ENCODE assay signal across 8 cellular contexts in the genomic region with DNA sequence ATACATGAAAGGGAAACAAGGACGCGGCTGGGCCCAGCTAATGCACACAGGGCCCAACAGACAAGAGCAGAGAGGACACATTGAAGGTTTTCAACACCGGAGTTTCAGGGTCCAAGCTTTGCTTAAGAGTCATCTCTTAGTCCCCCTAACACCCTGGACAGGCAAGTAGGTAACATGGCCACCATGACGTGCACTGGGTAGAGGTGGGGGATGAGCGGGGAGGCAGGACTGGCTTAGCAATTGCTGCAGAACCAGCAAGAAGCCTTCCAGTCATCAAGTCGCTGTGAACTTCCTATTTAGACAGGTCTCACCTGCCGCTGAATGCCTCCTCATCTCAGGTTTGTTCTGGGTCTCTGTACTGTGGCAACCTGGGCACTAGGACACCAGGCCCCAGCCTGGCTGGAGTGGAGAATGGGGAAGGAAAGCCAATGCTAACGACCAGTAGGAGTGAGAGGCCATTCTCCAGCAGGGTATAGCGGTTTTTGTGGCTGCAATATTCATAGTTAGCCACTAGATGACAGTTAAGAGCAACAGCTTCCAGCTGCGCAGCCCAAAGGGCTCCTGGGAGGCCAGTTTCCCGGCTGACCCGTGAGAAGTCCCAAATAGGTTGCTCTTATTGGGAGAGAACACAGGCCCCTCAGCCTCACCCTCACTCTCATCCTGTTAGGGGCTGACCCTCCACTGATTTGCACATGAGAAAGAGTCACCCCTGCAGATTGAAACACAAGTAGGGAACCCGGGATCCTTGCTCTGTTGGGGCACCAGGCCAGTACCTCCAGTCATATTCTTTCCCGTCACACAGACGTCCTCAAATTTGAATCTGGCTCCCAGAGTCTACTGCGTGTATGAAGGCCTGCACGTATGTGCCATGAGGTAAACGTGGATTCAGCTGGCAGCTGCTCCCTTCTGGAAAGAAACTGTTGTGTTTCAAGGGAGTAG. TPM values are rescaled to one million over a fixed set of nuclear protein-coding genes. Genes with fewer than 3 reads are reported as not detected.
DNase-seq lines count a peak whose midpoint lies in the region; ATAC-seq, FAIRE-seq and TF ChIP-seq lines count a peak whose summit lies in the region.

No MANE protein-coding gene starts in this region.

- H3K36me3 ChIP-seq in pancreas: no peaks in the 10 kb centered on the region

- 34 to 37% methylated on average over 18 of the region's 18 CpGs for WGBS in pancreas, 2 donors

- H3K4me1 ChIP-seq in pancreas: peaks cover 20 to 52% (median 21%) of the 10 kb centered on the region in 3 donors

- no peak for FAIRE-seq in pancreas (lab: Jason Lieb, UNC)

- DNase-seq in DMS114 treated with DMSO at 0.1 percent for 48 hours (lab: John Stamatoyannopoulos, UW; ENCODE audit: unreplicated experiment): peak; percentile 53
- DNase-seq in GM19240 (ENCODE audit: insufficient read length, low spot score): peak; percentile 15
- peak; percentile 54 for DNase-seq in NOMO-1 treated with dmso at 0.1 percent for 144 hours (lab: John Stamatoyannopoulos, UW; ENCODE audit: unreplicated experiment)
- peak; percentile 68 for DNase-seq in activated effector memory CD4-positive, alpha-beta T cell treated with anti-CD3 and anti-CD28 coated beads, Interleukin-2, amount 50 U/mL, for 16 hours
- peak; percentile 78 for DNase-seq in Right ventricle myocardium inferior (ENCODE audit: missing footprints)
- DNase-seq in pancreas: peak; percentile 53 to 71 (median 64)

- H3K27ac ChIP-seq in pancreas: peak overlapping the region; percentile 12 to 76 (median 64)

- H3K27me3 ChIP-seq in pancreas: no peaks in the 10 kb centered on the region

- H3K9me3 ChIP-seq in pancreas: no peaks in the 10 kb centered on the region

- intact Hi-C loops in Right ventricle myocardium inferior (cut with DNase I): loop anchor here (5.0 kb wide), 1 partner anchor 272 kb away; no protein-coding TSS in a partner anchor
- intact Hi-C loops in pancreas (cut with DNase I): loop anchor here in 1 of 3 donors (5.0 kb wide), 1 partner anchor 267 kb away; no protein-coding TSS in a partner anchor

- no peak overlapping the region for H3K4me3 ChIP-seq in pancreas

- ATAC-seq in HG03378 (IDR thresholded peaks at IDR 0.05; ENCODE audit: unreplicated experiment) (peak; percentile 81), Right ventricle myocardium inferior (peak; percentile 83), pancreas (peak; percentile 82 to 87 (median 85)), HG02938 (IDR thresholded peaks at IDR 0.05; ENCODE audit: unreplicated experiment) (no peak)

- peak; percentile 59 to 87 (median 84) for TF ChIP-seq CTCF in pancreas (IDR thresholded peaks at IDR 0.05)

RNA-seq across cellular contexts. Expression of a gene that starts 6.0 kb away (rescaled TPM):
- total RNA-seq in Right ventricle myocardium inferior (13.5 TPM), pancreas (10 to 100 TPM in 5 of 6 donors, 1 to 10 TPM in 1; 9.5 to 18.5 (median 12.7) TPM)
- 10 to 100 TPM; 13.8 to 17.9 TPM for polyA plus RNA-seq in pancreas

RNA-seq across cellular contexts. Expression of a gene that starts 29.4 kb away (rescaled TPM):
- total RNA-seq in Right ventricle myocardium inferior (25.2 TPM), pancreas (not detected)
- polyA plus RNA-seq in pancreas: not detected

Comparison
In these comparisons a context has a peak if more than half of its experiments do, and no peak if none do; other contexts are left out.
1. DNase-seq: peak in every context shown above with its lines; median percentile 78 in Right ventricle myocardium inferior; 68 in activated effector memory CD4-positive, alpha-beta T cell treated with anti-CD3 and anti-CD28 coated beads, Interleukin-2, amount 50 U/mL, for 16 hours; 64 in pancreas; 54 in NOMO-1 treated with dmso at 0.1 percent for 144 hours; 53 in DMS114 treated with DMSO at 0.1 percent for 48 hours; 15 in GM19240.
2. RNA of a gene that starts 29.4 kb away (total RNA-seq): 25.2 TPM in Right ventricle myocardium inferior (single experiment); not detected in pancreas; every median in the first group is over 10 times any median in the second.